Comparison of ENCODE assay signal across 8 cellular contexts in genomic region chr18:3771121-3771971, GRCh38.
A peak's percentile ranks its signal among the peaks of the same experiment; 100 is the strongest.
DNase-seq lines count a peak whose midpoint lies in the region; ATAC-seq, FAIRE-seq and TF ChIP-seq lines count a peak whose summit lies in the region.

No MANE protein-coding gene starts in this region.

- no peak overlapping the region for H2BK120ac ChIP-seq in H1 (replicated peaks; ENCODE audit: low read depth, low read length)

- H3K4ac ChIP-seq in H1 (replicated peaks; ENCODE audit: insufficient read length, low read depth, low read length) = no peak overlapping the region

- no peak overlapping the region for H3K18ac ChIP-seq in H1 (ENCODE audit: extremely low read depth, low read length)

- H4K20me1 ChIP-seq in H1 (replicated peaks in 1 of 2; ENCODE audit: control insufficient read depth in 1 of 2, insufficient read depth in 2 of 2, low read length in 2 of 2) = no peaks in the 10 kb centered on the region

- peaks cover 0 to 13% (median 6%) of the 10 kb centered on the region in 4 experiments; a peak in 5 of 7 replicates for H3K4me1 ChIP-seq in H1 (replicated peaks in 1 of 4; ENCODE audit: control insufficient read depth in 3 of 4, insufficient read depth in 4 of 4, low read length in 3 of 4)

- no peak for TF ChIP-seq EP300 in H1 (IDR thresholded peaks at IDR 0.05; ENCODE audit: borderline replicate concordance in 1 of 2, low read depth in 2 of 2, low read length in 2 of 2)

- TF ChIP-seq RAD21 in H1 (IDR thresholded peaks at IDR 0.05 in 1 of 2, conservative IDR thresholded peaks at IDR 0.05 in 1 of 2; ENCODE audit: low read depth in 2 of 2, low read length in 2 of 2) = peak; percentile 84 to 86

- no peak overlapping the region for H2BK12ac ChIP-seq in H1 (ENCODE audit: low read depth, low read length)

- no peak overlapping the region for H3K27ac ChIP-seq in H1 (ENCODE audit: low read depth, low read length)

- H4K91ac ChIP-seq in H1 (replicated peaks; ENCODE audit: insufficient read length, low read length) = no peak overlapping the region

- H3K9me3 ChIP-seq in H1 (ENCODE audit: insufficient read depth in 2 of 2, low read depth in 1 of 2, low read length in 1 of 2) = no peaks in the 10 kb centered on the region

- peak overlapping the region; percentile 29 to 63 (median 50); a peak in 7 of 8 replicates for H3K4me3 ChIP-seq in H1 (ENCODE audit: extremely low read depth in 1 of 4, insufficient read depth in 2 of 4, low read depth in 3 of 4, low read length in 4 of 4)

- POLR2A ChIA-PET in H1 (lab: Charles Lee; ENCODE audit: partially characterized antibody) = interaction anchor here (1.9 kb wide), 1 partner anchor 98 kb away, joined by 4 read pairs; no protein-coding TSS in a partner anchor

- CTCF ChIA-PET in H1 (lab: Charles Lee; ENCODE audit: partially characterized antibody) = interaction anchor here (0.5 to 9.0 kb wide), 74 partner anchors 8 to 1208 kb away, joined by 3 to 107 read pairs (median 4); no protein-coding TSS in a partner anchor

- H2BK15ac ChIP-seq in H1 (ENCODE audit: low read length) = no peak overlapping the region

- H3K79me1 ChIP-seq in H1 (ENCODE audit: low read depth, low read length) = no peaks in the 10 kb centered on the region

- H3K36me3 ChIP-seq in H1 (ENCODE audit: control insufficient read depth in 2 of 4, insufficient read depth in 4 of 4, low read length in 3 of 4) = no peaks in the 10 kb centered on the region

- no peak overlapping the region for H4K5ac ChIP-seq in H1 (ENCODE audit: insufficient read length, low read depth, low read length)

- no peak overlapping the region; the same call in 1 of the 2 replicates for H2BK20ac ChIP-seq in H1 (ENCODE audit: low read length)

- 0 out of 2 replicates have a peak overlapping the region, but pooled peaks have one; percentile 8 for H2AFZ ChIP-seq in H1 (ENCODE audit: low read length)

- no peak overlapping the region for H3K14ac ChIP-seq in H1 (ENCODE audit: insufficient read length)

- H3K79me2 ChIP-seq in H1 (ENCODE audit: control insufficient read depth in 1 of 2, insufficient read depth in 2 of 2, low read length in 2 of 2) = no peaks in the 10 kb centered on the region

- peak overlapping the region in 1 of 4 experiments; percentile 55; a peak in 1 of 7 replicates for H3K9ac ChIP-seq in H1 (replicated peaks in 1 of 4; ENCODE audit: extremely low read depth in 1 of 4, low read depth in 3 of 4, low read length in 3 of 4)

- no peak overlapping the region for H3K56ac ChIP-seq in H1 (replicated peaks; ENCODE audit: insufficient read length, low read depth, low read length)

- H3K27me3 ChIP-seq in H1 (replicated peaks in 1 of 4; ENCODE audit: control insufficient read depth in 3 of 4, extremely low read depth in 1 of 4, insufficient read depth in 3 of 4, low read length in 3 of 4) = no peaks in the 10 kb centered on the region

- H2AK5ac ChIP-seq in H1 (ENCODE audit: low read depth, low read length) = no peak overlapping the region

- H2BK5ac ChIP-seq in H1 (ENCODE audit: low read depth, low read length) = no peak overlapping the region

- ATAC-seq in GM18861 (IDR thresholded peaks at IDR 0.05; ENCODE audit: unreplicated experiment) (peak; percentile 86), HG03103 (IDR thresholded peaks at IDR 0.05; ENCODE audit: low read depth, unreplicated experiment) (peak; percentile 95)

- no peak overlapping the region; the same call in 1 of the 2 replicates for H4K8ac ChIP-seq in H1 (ENCODE audit: extremely low read depth, insufficient read depth, low read length)

- no peaks in the 10 kb centered on the region; the same call in 1 of the 2 replicates for H3K23me2 ChIP-seq in H1 (ENCODE audit: low read depth, low read length)

- peak; percentile 60 for FAIRE-seq in H1 (lab: Jason Lieb, UNC)

- no peak overlapping the region for H3K23ac ChIP-seq in H1 (ENCODE audit: insufficient read length)

- peak; percentile 95 for DNase-seq in AG08395 (ENCODE audit: low spot score)
- peak; percentile 93 for DNase-seq in NCI-H69 (lab: John Stamatoyannopoulos, UW)
- peak; percentile 40 to 46 for DNase-seq in activated CD8-positive, alpha-beta memory T cell treated with anti-CD3 and anti-CD28 coated beads for 4 hours (ENCODE audit: low read depth in 2 of 2)
- peak; percentile 54 to 99 for DNase-seq in H1 (ENCODE audit: low read depth in 1 of 2, low spot score in 2 of 2)
- peak; percentile 96 for DNase-seq in mesenteric fat pad (ENCODE audit: low spot score)
- peak; percentile 40 for DNase-seq in stimulated activated CD8-positive, alpha-beta memory T cell treated with anti-CD3 and anti-CD28 coated beads, Interleukin-12 subunit alpha, Interleukin-12 subunit beta, amount 100 ng/mL, for 24 hours (ENCODE audit: extremely low read depth)

- 7% methylated on average over 29 of the region's 40 CpGs; no CpG with 5 or more reads in 1 of the 2 experiments for WGBS in H1 (ENCODE audit: extremely low coverage in 1 of 2, insufficient coverage in 1 of 2, insufficient read length in 1 of 2, insufficient replicate concordance in 2 of 2, low coverage in 1 of 2, low lambda C conversion rate in 2 of 2, missing lambda C conversion rate in 1 of 2), 2 experiments

- no peak for TF ChIP-seq POLR2A in H1 (IDR thresholded peaks at IDR 0.05; ENCODE audit: control extremely low read depth in 1 of 2, low read depth in 2 of 2, low read length in 2 of 2)

- peak; percentile 85 to 94 (median 88) for TF ChIP-seq CTCF in H1 (IDR thresholded peaks at IDR 0.05; ENCODE audit: control extremely low read depth in 1 of 3, insufficient read depth in 1 of 3, low read depth in 1 of 3, low read length in 3 of 3)

- H3K4me2 ChIP-seq in H1 (ENCODE audit: insufficient read depth in 1 of 2, low read depth in 2 of 2, low read length in 2 of 2) = peak overlapping the region; percentile 16 to 72

TF ChIP-seq in H1, 55 proteins besides CTCF, POLR2A, EP300 and RAD21 (continues in another document):
- TF ChIP-seq, protein P1, sequence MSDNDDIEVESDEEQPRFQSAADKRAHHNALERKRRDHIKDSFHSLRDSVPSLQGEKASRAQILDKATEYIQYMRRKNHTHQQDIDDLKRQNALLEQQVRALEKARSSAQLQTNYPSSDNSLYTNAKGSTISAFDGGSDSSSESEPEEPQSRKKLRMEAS (IDR thresholded peaks at IDR 0.05) = peak; percentile 36; the same call in 1 of the 2 replicates
- TF ChIP-seq KDM1A (IDR thresholded peaks at IDR 0.05; ENCODE audit: borderline replicate concordance, low read length) = no peak
- TF ChIP-seq ATF2 (IDR thresholded peaks at IDR 0.05; ENCODE audit: low read length) = no peak
- no peak for TF ChIP-seq SUZ12 (IDR thresholded peaks at IDR 0.05; ENCODE audit: low read length)
- no peak for TF ChIP-seq YY1 (IDR thresholded peaks at IDR 0.05; ENCODE audit: low read depth, low read length)
- TF ChIP-seq, protein P2, sequence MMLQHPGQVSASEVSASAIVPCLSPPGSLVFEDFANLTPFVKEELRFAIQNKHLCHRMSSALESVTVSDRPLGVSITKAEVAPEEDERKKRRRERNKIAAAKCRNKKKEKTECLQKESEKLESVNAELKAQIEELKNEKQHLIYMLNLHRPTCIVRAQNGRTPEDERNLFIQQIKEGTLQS (IDR thresholded peaks at IDR 0.05; ENCODE audit: insufficient read depth, low read depth, low read length) = no peak
- peak in 1 of 2 experiments; percentile 44; a peak in 1 of 4 replicates for TF ChIP-seq HDAC2 (IDR thresholded peaks at IDR 0.05; ENCODE audit: borderline replicate concordance in 1 of 2, low read depth in 2 of 2, low read length in 2 of 2)
- no peak for TF ChIP-seq RXRA (IDR thresholded peaks at IDR 0.05; ENCODE audit: insufficient read depth, low read depth, low read length)
- TF ChIP-seq TCF12 (IDR thresholded peaks at IDR 0.05; ENCODE audit: low read depth, low read length) = no peak
- no peak for TF ChIP-seq CBX5 (IDR thresholded peaks at IDR 0.05; ENCODE audit: low read depth, low read length)
- TF ChIP-seq CHD1 (IDR thresholded peaks at IDR 0.05; ENCODE audit: low read depth, low read length) = no peak
- no peak for TF ChIP-seq CBX8 (IDR thresholded peaks at IDR 0.05; ENCODE audit: borderline replicate concordance, low read depth, low read length)

Comparison
In these comparisons a context has a peak if more than half of its experiments do, and no peak if none do; other contexts are left out.
1. DNase-seq: peak in every context shown above with its lines; median percentile 96 in mesenteric fat pad; 95 in AG08395; 93 in NCI-H69; 76 in H1; 43 in activated CD8-positive, alpha-beta memory T cell treated with anti-CD3 and anti-CD28 coated beads for 4 hours; 40 in stimulated activated CD8-positive, alpha-beta memory T cell treated with anti-CD3 and anti-CD28 coated beads, Interleukin-12 subunit alpha, Interleukin-12 subunit beta, amount 100 ng/mL, for 24 hours.